ENCODE assay signal across 8 cellular contexts in genomic region chr12:120971299-120972180, GRCh38. TPM values are rescaled to one million over a fixed set of nuclear protein-coding genes. Genes with fewer than 3 reads are reported as not detected.
A peak's percentile ranks its signal among the peaks of the same experiment; 100 is the strongest.
DNase-seq lines count a peak whose midpoint lies in the region; ATAC-seq and TF ChIP-seq lines count a peak whose summit lies in the region.

No MANE protein-coding gene starts in this region.

- no peaks in the 10 kb centered on the region for H3K27me3 ChIP-seq in osteoblast (ENCODE audit: insufficient read depth, low read length)

- no peak overlapping the region for H2AFZ ChIP-seq in osteoblast (ENCODE audit: low read length)

- H3K4me1 ChIP-seq in osteoblast (ENCODE audit: insufficient read depth, low read length) = no peaks in the 10 kb centered on the region

- H3K4me3 ChIP-seq in foreskin fibroblast (ENCODE audit: low read depth in 1 of 2, low read length in 2 of 2) (no peak overlapping the region), osteoblast (ENCODE audit: insufficient read depth, low read length) (no peak overlapping the region)

- H3K4me2 ChIP-seq in osteoblast (ENCODE audit: insufficient read depth, low read length) = no peak overlapping the region

- ATAC-seq in HG02798 (IDR thresholded peaks at IDR 0.05; ENCODE audit: poor library complexity, unreplicated experiment) (peak; percentile 54), HG03439 (IDR thresholded peaks at IDR 0.05; ENCODE audit: unreplicated experiment) (no peak), GM18907 (IDR thresholded peaks at IDR 0.05; ENCODE audit: unreplicated experiment) (no peak)

- TF ChIP-seq CTCF in foreskin fibroblast (IDR thresholded peaks at IDR 0.05; ENCODE audit: low read depth, low read length) (peak; percentile 72), osteoblast (IDR thresholded peaks at IDR 0.05; ENCODE audit: extremely low read depth, low read depth, low read length) (peak; percentile 80)

- H3K27ac ChIP-seq in osteoblast (ENCODE audit: low read depth, low read length) = no peak overlapping the region

- no peaks in the 10 kb centered on the region for H3K79me2 ChIP-seq in osteoblast (ENCODE audit: insufficient read depth, low read length)

- DNase-seq in DMS114 treated with DMSO at 0.1 percent for 48 hours (lab: John Stamatoyannopoulos, UW; ENCODE audit: unreplicated experiment) (peak; percentile 69), NCI-H774 (lab: John Stamatoyannopoulos, UW) (peak; percentile 35), activated T-cell treated with anti-CD3 and anti-CD28 coated beads for 4 hours (peak; percentile 23), foreskin fibroblast (peak; percentile 43 to 80), osteoblast (ENCODE audit: insufficient read length, low spot score, missing footprints) (peak; percentile 89)

- H3K36me3 ChIP-seq in osteoblast (ENCODE audit: insufficient read depth, low read length) = no peaks in the 10 kb centered on the region

- H4K20me1 ChIP-seq in osteoblast (ENCODE audit: insufficient read depth, low read length) = no peaks in the 10 kb centered on the region

- no peaks in the 10 kb centered on the region for H3K9me3 ChIP-seq in osteoblast (ENCODE audit: low read depth, low read length)

RNA-seq across cellular contexts. Expression of gene HNF1A, which starts 6.8 kb away (rescaled TPM):
- not detected in 2 replicates for total RNA-seq in osteoblast

RNA-seq across cellular contexts. Expression of gene C12orf43, which starts 44.7 kb away (rescaled TPM):
- total RNA-seq in osteoblast = 11.8 and 15.2 TPM in 2 replicates

Comparison
In these comparisons a context has a peak if more than half of its experiments do, and no peak if none do; other contexts are left out.
1. DNase-seq: peak in every context shown above with its lines; median percentile 89 in osteoblast; 69 in DMS114 treated with DMSO at 0.1 percent for 48 hours; 62 in foreskin fibroblast; 35 in NCI-H774; 23 in activated T-cell treated with anti-CD3 and anti-CD28 coated beads for 4 hours.